In the genomic region with DNA sequence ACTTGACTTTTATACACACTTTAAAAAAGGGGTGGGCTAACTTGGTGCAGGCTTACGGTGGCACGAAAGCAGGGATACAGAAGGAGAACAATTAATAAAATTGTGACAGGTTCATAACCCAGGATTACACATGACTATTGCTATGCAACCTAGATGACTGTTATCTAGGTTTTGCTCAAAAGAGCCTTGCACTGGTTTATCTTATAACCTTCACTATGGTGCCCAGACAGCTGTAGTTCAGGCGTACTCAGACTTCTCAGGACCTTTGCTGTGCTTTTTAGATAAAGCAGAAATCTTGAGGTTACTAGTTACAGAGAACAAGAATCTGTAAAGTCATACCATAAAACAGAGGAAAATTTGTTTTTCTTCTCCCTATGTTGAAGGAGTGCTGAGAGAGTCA, we compare ENCODE assay signal across 1 cellular context.
TF ChIP-seq lines count a peak whose summit lies in the region.

No MANE protein-coding gene starts in this region.

TF ChIP-seq in A549, 52 proteins besides CTCF, POLR2A, EP300 and RAD21 (continued from another document):
- TF ChIP-seq JUNB (IDR thresholded peaks at IDR 0.05) (no peak), BHLHE40 (IDR thresholded peaks at IDR 0.05; ENCODE audit: low read depth, low read length) (no peak), HOXB13 (CRISPR knock-in tag; IDR thresholded peaks at IDR 0.05; ENCODE audit: low read depth) (no peak), RFX5 (IDR thresholded peaks at IDR 0.05) (no peak), FOXS1 (CRISPR knock-in tag; IDR thresholded peaks at IDR 0.05) (no peak)
TF ChIP-seq in A549: peak in this region for 0.
